In the genomic region with DNA sequence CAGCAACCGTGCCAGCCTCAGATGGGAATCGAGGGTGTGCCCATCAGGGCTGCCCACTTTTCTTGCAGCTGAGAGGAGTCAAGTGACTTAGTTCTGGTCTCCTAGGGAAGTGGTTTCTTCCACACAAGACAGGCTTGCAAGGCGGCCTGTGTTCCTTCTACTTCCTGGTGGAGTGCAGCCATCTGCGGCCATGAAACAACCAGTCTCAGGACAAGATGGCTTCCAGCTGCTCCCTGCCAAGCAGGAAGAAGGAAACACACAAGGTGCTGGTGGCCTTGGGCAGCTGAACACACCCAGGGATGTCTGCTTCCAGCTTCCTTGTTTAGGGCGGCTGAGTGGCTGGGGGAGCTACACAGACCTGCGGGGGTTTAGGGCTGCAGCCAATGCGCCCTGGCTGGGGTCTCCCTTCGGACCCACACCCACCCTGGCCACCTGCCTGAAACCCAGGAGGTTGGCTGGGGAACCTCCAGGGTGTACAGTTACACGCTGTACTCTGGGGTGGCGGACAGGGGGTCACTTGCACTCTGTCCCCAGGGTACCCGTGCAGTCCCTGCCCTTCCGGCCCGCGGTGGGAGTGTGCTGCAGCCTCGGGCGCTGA, we compare ENCODE assay signal across 8 cellular contexts. TPM values are rescaled to one million over a fixed set of nuclear protein-coding genes. Genes with fewer than 3 reads are reported as not detected.
DNase-seq lines count a peak whose midpoint lies in the region; ATAC-seq and TF ChIP-seq lines count a peak whose summit lies in the region.

No MANE protein-coding gene starts in this region.

- H3K4me3 ChIP-seq in CD4-positive, CD25-positive, alpha-beta regulatory T cell (ENCODE audit: low read depth, low read length), result peak overlapping the region; percentile 44
- peak overlapping the region; percentile 61 for H3K4me3 ChIP-seq in NB4 (ENCODE audit: low read depth, low read length)
- H3K4me3 ChIP-seq in colonic mucosa, result peak overlapping the region; percentile 65
- H3K4me3 ChIP-seq in vagina, result peak overlapping the region; percentile 59 to 82

- DNase-seq in CD4-positive, CD25-positive, alpha-beta regulatory T cell, result no peak
- DNase-seq in NB4 (ENCODE audit: low read depth) (peak; percentile 41), colonic mucosa (peak; percentile 71), midbrain (lab: John Stamatoyannopoulos, UW) (peak; percentile 22), vagina (ENCODE audit: extremely low spot score in 2 of 2) (no peak), EL (no peak)

- no peak overlapping the region for H3K27ac ChIP-seq in CD4-positive, CD25-positive, alpha-beta regulatory T cell (ENCODE audit: insufficient read depth, low read length, poor library complexity, severe bottlenecking)
- H3K27ac ChIP-seq in colonic mucosa, result peak overlapping the region; percentile 92
- peak overlapping the region; percentile 83 for H3K27ac ChIP-seq in vagina

- TF ChIP-seq POLR2A in NB4 (IDR thresholded peaks at IDR 0.05; ENCODE audit: extremely low read depth, insufficient read length), result no peak
- TF ChIP-seq POLR2A in vagina (IDR thresholded peaks at IDR 0.05), result no peak

- intact Hi-C loops in colonic mucosa (cut with DNase I) (no loop called here), vagina (cut with DNase I) (no loop called here)

- peaks cover 12% of the 10 kb centered on the region for H3K27me3 Mint-ChIP-seq in CD4-positive, CD25-positive, alpha-beta regulatory T cell

- no peaks in the 10 kb centered on the region for H3K9me3 ChIP-seq in CD4-positive, CD25-positive, alpha-beta regulatory T cell (ENCODE audit: control insufficient read depth in 2 of 2, low read length in 2 of 2)
- H3K9me3 ChIP-seq in colonic mucosa (no peaks in the 10 kb centered on the region), vagina (no peaks in the 10 kb centered on the region)

- H3K36me3 ChIP-seq in CD4-positive, CD25-positive, alpha-beta regulatory T cell (ENCODE audit: control insufficient read depth, insufficient read depth, low read length), result no peaks in the 10 kb centered on the region
- H3K36me3 ChIP-seq in colonic mucosa, result no peaks in the 10 kb centered on the region
- H3K36me3 ChIP-seq in vagina, result no peaks in the 10 kb centered on the region

- no peak for ATAC-seq in CD4-positive, CD25-positive, alpha-beta regulatory T cell (ENCODE audit: low read depth in 2 of 2)
- ATAC-seq in GM21526 (IDR thresholded peaks at IDR 0.05; ENCODE audit: low FRiP score, unreplicated experiment) (peak; percentile 6), GM18520 (IDR thresholded peaks at IDR 0.05; ENCODE audit: unreplicated experiment) (no peak)

- peaks cover 7% of the 10 kb centered on the region for H3K36me3 Mint-ChIP-seq in CD4-positive, CD25-positive, alpha-beta regulatory T cell

- H3K4me1 ChIP-seq in CD4-positive, CD25-positive, alpha-beta regulatory T cell (ENCODE audit: control insufficient read depth, insufficient read depth, low read length, poor library complexity, severe bottlenecking), result peaks cover 16% of the 10 kb centered on the region
- no peaks in the 10 kb centered on the region for H3K4me1 ChIP-seq in colonic mucosa
- peaks cover 42% of the 10 kb centered on the region for H3K4me1 ChIP-seq in vagina

- H3K9me3 Mint-ChIP-seq in CD4-positive, CD25-positive, alpha-beta regulatory T cell, result no peaks in the 10 kb centered on the region

- peak overlapping the region; percentile 82 to 91 (median 86) for H3K4me3 Mint-ChIP-seq in CD4-positive, CD25-positive, alpha-beta regulatory T cell

- TF ChIP-seq CTCF in NB4 (IDR thresholded peaks at IDR 0.05; ENCODE audit: low read depth, low read length) (no peak), colonic mucosa (IDR thresholded peaks at IDR 0.05) (no peak), vagina (IDR thresholded peaks at IDR 0.05) (no peak)

- peak overlapping the region; percentile 82 to 90 for H3K9ac ChIP-seq in colonic mucosa (ENCODE audit: low read depth in 2 of 2, low read length in 2 of 2)

- no peaks in the 10 kb centered on the region for H3K27me3 ChIP-seq in CD4-positive, CD25-positive, alpha-beta regulatory T cell (ENCODE audit: control insufficient read depth, insufficient read depth, low read length)
- H3K27me3 ChIP-seq in colonic mucosa, result no peaks in the 10 kb centered on the region
- H3K27me3 ChIP-seq in vagina, result no peaks in the 10 kb centered on the region

- H3K4me1 Mint-ChIP-seq in CD4-positive, CD25-positive, alpha-beta regulatory T cell, result peaks cover 6 to 21% (median 16%) of the 10 kb centered on the region in 4 donors

- H3K27ac Mint-ChIP-seq in CD4-positive, CD25-positive, alpha-beta regulatory T cell, result peak overlapping the region; percentile 32 to 94 (median 84)

RNA-seq across cellular contexts. Expression of gene PTPN18, which starts 34.7 kb away (rescaled TPM):
- total RNA-seq in CD4-positive, CD25-positive, alpha-beta regulatory T cell, result 61.3 TPM
- 10 to 100 TPM; 42.2 to 58.3 (median 49.1) TPM for polyA plus RNA-seq in CD4-positive, CD25-positive, alpha-beta regulatory T cell
- total RNA-seq in colonic mucosa, result 100 to 1,000 TPM in 1 of 2 donors, 10 to 100 TPM in 1; 85.0 to 160 TPM
- total RNA-seq in vagina, result 26.0 TPM

RNA-seq across cellular contexts. Expression of gene IMP4, which starts 47.9 kb away (rescaled TPM):
- total RNA-seq in CD4-positive, CD25-positive, alpha-beta regulatory T cell, result 72.4 TPM
- polyA plus RNA-seq in CD4-positive, CD25-positive, alpha-beta regulatory T cell, result 100 to 1,000 TPM in 1 of 4 donors, 10 to 100 TPM in 3; 72.9 to 111 (median 77.8) TPM
- total RNA-seq in colonic mucosa (100 to 1,000 TPM in 1 of 2 donors, 10 to 100 TPM in 1; 50.6 to 117 TPM), vagina (88.4 TPM)

Comparison
In these comparisons a context has a peak if more than half of its experiments do, and no peak if none do; other contexts are left out.
1. DNase-seq: peak in NB4 (single experiment), colonic mucosa (single experiment) and midbrain (single experiment); none in CD4-positive, CD25-positive, alpha-beta regulatory T cell (0 of 3), vagina (0 of 2) and EL (single experiment).
2. Peak in every context shown above with its lines, with median percentiles within 50 percentile points of each other: H3K4me3 ChIP-seq.